In the genomic region with DNA sequence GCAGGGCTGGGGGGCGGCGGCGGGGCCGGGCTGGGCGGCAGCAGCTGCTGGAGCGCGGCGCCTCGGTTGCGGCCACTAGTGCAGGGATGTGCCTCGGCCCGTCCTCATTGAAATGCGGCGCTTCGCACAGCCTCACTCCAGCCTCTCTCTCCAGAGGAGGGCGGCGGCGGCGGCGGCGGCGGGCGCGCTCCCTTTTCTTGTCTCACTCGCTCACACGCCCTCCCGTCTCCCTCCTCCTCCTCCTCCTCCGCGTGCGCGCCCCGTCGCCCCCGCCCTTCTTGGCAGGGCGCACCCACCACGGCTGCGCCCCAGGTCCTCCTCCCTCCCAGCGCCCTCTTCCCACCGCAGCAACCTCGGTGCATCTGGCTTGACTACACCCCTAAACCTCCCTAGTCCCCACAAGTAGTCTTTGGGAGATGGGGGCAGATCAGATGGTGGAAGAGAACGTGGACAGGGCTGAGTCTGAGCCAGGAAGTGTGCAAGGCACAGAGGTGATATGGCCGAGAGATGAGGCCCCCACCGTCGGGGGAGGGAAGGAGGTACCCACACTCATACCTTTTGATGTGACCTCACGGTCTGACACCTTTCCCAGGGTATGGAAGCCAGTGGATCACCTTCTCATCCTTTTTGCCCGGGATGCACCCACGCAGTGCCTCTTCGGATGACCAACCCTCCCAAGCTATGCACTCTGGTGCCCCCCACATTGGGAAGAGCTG, we compare ENCODE assay signal across 1 cellular context.
TF ChIP-seq lines count a peak whose summit lies in the region.

A gene (minus strand): TSS at position 168 of the 716 bp plus-strand sequence.

TF ChIP-seq in GM23338, 12 proteins besides CTCF, POLR2A, EP300 and RAD21 (continued from another document):
- TF ChIP-seq, protein P1, sequence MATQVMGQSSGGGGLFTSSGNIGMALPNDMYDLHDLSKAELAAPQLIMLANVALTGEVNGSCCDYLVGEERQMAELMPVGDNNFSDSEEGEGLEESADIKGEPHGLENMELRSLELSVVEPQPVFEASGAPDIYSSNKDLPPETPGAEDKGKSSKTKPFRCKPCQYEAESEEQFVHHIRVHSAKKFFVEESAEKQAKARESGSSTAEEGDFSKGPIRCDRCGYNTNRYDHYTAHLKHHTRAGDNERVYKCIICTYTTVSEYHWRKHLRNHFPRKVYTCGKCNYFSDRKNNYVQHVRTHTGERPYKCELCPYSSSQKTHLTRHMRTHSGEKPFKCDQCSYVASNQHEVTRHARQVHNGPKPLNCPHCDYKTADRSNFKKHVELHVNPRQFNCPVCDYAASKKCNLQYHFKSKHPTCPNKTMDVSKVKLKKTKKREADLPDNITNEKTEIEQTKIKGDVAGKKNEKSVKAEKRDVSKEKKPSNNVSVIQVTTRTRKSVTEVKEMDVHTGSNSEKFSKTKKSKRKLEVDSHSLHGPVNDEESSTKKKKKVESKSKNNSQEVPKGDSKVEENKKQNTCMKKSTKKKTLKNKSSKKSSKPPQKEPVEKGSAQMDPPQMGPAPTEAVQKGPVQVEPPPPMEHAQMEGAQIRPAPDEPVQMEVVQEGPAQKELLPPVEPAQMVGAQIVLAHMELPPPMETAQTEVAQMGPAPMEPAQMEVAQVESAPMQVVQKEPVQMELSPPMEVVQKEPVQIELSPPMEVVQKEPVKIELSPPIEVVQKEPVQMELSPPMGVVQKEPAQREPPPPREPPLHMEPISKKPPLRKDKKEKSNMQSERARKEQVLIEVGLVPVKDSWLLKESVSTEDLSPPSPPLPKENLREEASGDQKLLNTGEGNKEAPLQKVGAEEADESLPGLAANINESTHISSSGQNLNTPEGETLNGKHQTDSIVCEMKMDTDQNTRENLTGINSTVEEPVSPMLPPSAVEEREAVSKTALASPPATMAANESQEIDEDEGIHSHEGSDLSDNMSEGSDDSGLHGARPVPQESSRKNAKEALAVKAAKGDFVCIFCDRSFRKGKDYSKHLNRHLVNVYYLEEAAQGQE (IDR thresholded peaks at IDR 0.05; ENCODE audit: unreplicated experiment) = no peak
- TF ChIP-seq ZNF114 (CRISPR knock-in tag; IDR thresholded peaks at IDR 0.05) = no peak
- TF ChIP-seq NANOG (IDR thresholded peaks at IDR 0.05; ENCODE audit: borderline replicate concordance) = no peak
